In genomic region chr10:59242991-59243390, GRCh38 we compare ENCODE assay signal across 19 cellular contexts.
DNase-seq lines count a peak whose midpoint lies in the region; ATAC-seq, FAIRE-seq and TF ChIP-seq lines count a peak whose summit lies in the region.
"Had no signal": no experiment of that assay in that cellular context is flagged by ENCODE, and none has a peak within 500 bp of the region (broad histone marks: within the 10 kb centered on the region; RNA-seq: fewer than 3 reads in every experiment).

No MANE protein-coding gene starts in this region.

- DNase-seq in A673 (ENCODE audit: low spot score) (peak; percentile 24), GM12878 (ENCODE audit: low read depth, low spot score) (no peak), dorsolateral prefrontal cortex (no peak), NCI-H82 treated with DMSO at 0.1 percent for 48 hours (lab: John Stamatoyannopoulos, UW; ENCODE audit: unreplicated experiment) (no peak), kidney tubule cell (ENCODE audit: low spot score) (no peak)
- DNase-seq: 8988T; C1 segment of cervical spinal cord; Calu3; CD4-positive, alpha-beta memory T cell; COR-L47; DND-41; GOT3 had no signal

- no peak for TF ChIP-seq EP300 in GM12878 (IDR thresholded peaks at IDR 0.05; ENCODE audit: borderline replicate concordance in 1 of 2, control insufficient read depth in 1 of 2, low read depth in 2 of 2, low read length in 2 of 2)

- TF ChIP-seq CTCF in A673 (conservative IDR thresholded peaks at IDR 0.05; ENCODE audit: low read depth, low read length), result no peak
- TF ChIP-seq CTCF in GM12878 (IDR thresholded peaks at IDR 0.05 in 2 of 3, conservative IDR thresholded peaks at IDR 0.05 in 1 of 3; ENCODE audit: control insufficient read depth in 2 of 3, extremely low read depth in 1 of 3, insufficient read depth in 1 of 3, low read depth in 3 of 3, low read length in 3 of 3), result no peak
- no peak for TF ChIP-seq CTCF in dorsolateral prefrontal cortex (IDR thresholded peaks at IDR 0.05 in 54 of 56, conservative IDR thresholded peaks at IDR 0.05 in 2 of 56; ENCODE audit: low read depth in 1 of 56, partially characterized antibody in 56 of 56)

- H3K4me2 ChIP-seq in GM12878 (ENCODE audit: control insufficient read depth, insufficient read depth), result no peak overlapping the region
- H3K4me2 ChIP-seq: A549 had no signal

- no peak overlapping the region for H3K9ac ChIP-seq in GM12878 (ENCODE audit: control insufficient read depth, insufficient read depth, low read length)

- RAD21 ChIA-PET in GM12878 (lab: Charles Lee; ENCODE audit: unreplicated experiment), result no interaction called here

- no TSS peak for BruUV-seq in A673 (replicated peaks; lab: Mats Ljungman, UMichigan)
- no TSS peak for BruUV-seq in GM12878 (replicated peaks; lab: Mats Ljungman, UMichigan)

- POLR2A ChIA-PET in A673 (lab: Charles Lee; ENCODE audit: low non-redundant PET), result no interaction called here
- POLR2A ChIA-PET in GM12878 (lab: Charles Lee), result no interaction called here

- CTCF ChIA-PET in A673 (lab: Charles Lee), result no interaction called here
- CTCF ChIA-PET in GM12878 (lab: Yijun Ruan, JAX), result interaction anchor here (0.9 to 1.1 kb wide), 3 partner anchors 48 to 291 kb away, joined by 3 to 4 read pairs (median 3); no protein-coding TSS in a partner anchor

- H3K4me1 ChIP-seq in A673 (ENCODE audit: insufficient read depth, low read length, poor library complexity, severe bottlenecking) (peaks cover 29% of the 10 kb centered on the region), GM12878 (ENCODE audit: control insufficient read depth, insufficient read depth, low read length) (no peaks in the 10 kb centered on the region)
- H3K4me1 ChIP-seq: A549 had no signal

- ATAC-seq in GM12878 (no peak), GM19467 (IDR thresholded peaks at IDR 0.05; ENCODE audit: unreplicated experiment) (no peak)
- ATAC-seq: A549 had no signal

- in situ Hi-C loops in GM12878 (cut with MboI), result loop anchor here (5.0 kb wide), 1 partner anchor 291 kb away; no protein-coding TSS in a partner anchor

- no peaks in the 10 kb centered on the region for H3K9me3 ChIP-seq in A673 (ENCODE audit: low read depth, low read length, poor library complexity, severe bottlenecking)
- no peaks in the 10 kb centered on the region for H3K9me3 ChIP-seq in GM12878 (replicated peaks; ENCODE audit: control insufficient read depth, insufficient read depth, low read length)
- H3K9me3 ChIP-seq: A549, HAP-1 had no signal

- no peaks in the 10 kb centered on the region for H3K79me2 ChIP-seq in GM12878 (ENCODE audit: control insufficient read depth, insufficient read depth, low read length)

- H4K20me1 ChIP-seq in GM12878 (ENCODE audit: control insufficient read depth, insufficient read depth), result no peaks in the 10 kb centered on the region

- intact Hi-C loops in A673 (cut with micrococcal nuclease; ENCODE audit: unreplicated experiment) (loop anchor here (5.0 kb wide), 3 partner anchors 119 to 589 kb away; partner anchors contain the start of gene FAM13C), GM12878 (cut with micrococcal nuclease; ENCODE audit: unreplicated experiment) (loop anchor here (5.0 to 10.0 kb wide), 2 partner anchors 222 to 339 kb away; no protein-coding TSS in a partner anchor), dorsolateral prefrontal cortex (cut with DNase I) (loop anchor here (5.0 kb wide), 5 partner anchors 94 to 379 kb away; partner anchors contain the start of gene FAM13C (in 2 of the 2))

- WGBS in GM12878 (ENCODE audit: insufficient coverage, insufficient replicate concordance, low lambda C conversion rate, missing lambda C conversion rate), result 29% methylated on average over 3 of the region's 3 CpGs

- SMC1A ChIA-PET in GM12878 (lab: Charles Lee; ENCODE audit: uncharacterized antibody, unreplicated experiment), result interaction anchor here (1.0 kb wide), 1 partner anchor 48 kb away, joined by 3 read pairs; no protein-coding TSS in a partner anchor

- TF ChIP-seq RAD21 in GM12878 (IDR thresholded peaks at IDR 0.05; ENCODE audit: insufficient read depth, low read depth, low read length), result no peak

- peak; percentile 18 for FAIRE-seq in GM12878 (lab: Jason Lieb, UNC)
- FAIRE-seq: A549, G401.6, GM19239, H54 had no signal

- H2AFZ ChIP-seq in GM12878 (ENCODE audit: control insufficient read depth, low read depth, low read length), result no peak overlapping the region

- no peak for TF ChIP-seq POLR2A in GM12878 (IDR thresholded peaks at IDR 0.05; ENCODE audit: low read depth, low read length)

- H3K36me3 ChIP-seq in A673 (ENCODE audit: insufficient read depth, low read length, poor library complexity, severe bottlenecking) (peaks cover 4% of the 10 kb centered on the region), GM12878 (ENCODE audit: control insufficient read depth in 2 of 2, insufficient read depth in 2 of 2, low read length in 1 of 2) (no peaks in the 10 kb centered on the region)
- H3K36me3 ChIP-seq: HAP-1 had no signal

- no peak overlapping the region for H3K4me3 ChIP-seq in A673 (ENCODE audit: low read depth, low read length, poor library complexity, severe bottlenecking)
- H3K4me3 ChIP-seq in GM12878, result no peak overlapping the region
- H3K4me3 ChIP-seq in dorsolateral prefrontal cortex, result no peak overlapping the region
- H3K4me3 ChIP-seq: A549, HAP-1 had no signal

- no peaks in the 10 kb centered on the region for H3K27me3 ChIP-seq in A673 (replicated peaks; ENCODE audit: insufficient read depth, low read depth, low read length, poor library complexity)
- H3K27me3 ChIP-seq in GM12878 (replicated peaks in 1 of 2; ENCODE audit: control insufficient read depth in 2 of 2, insufficient read depth in 2 of 2, low read length in 1 of 2), result no peaks in the 10 kb centered on the region
- H3K27me3 ChIP-seq in dorsolateral prefrontal cortex, result no peaks in the 10 kb centered on the region

- H3K27ac ChIP-seq in A673 (ENCODE audit: low read depth, low read length, poor library complexity, severe bottlenecking) (no peak overlapping the region), GM12878 (ENCODE audit: control insufficient read depth, insufficient read depth) (no peak overlapping the region), dorsolateral prefrontal cortex (peak overlapping the region in 46 of 59 donors; percentile 1 to 84 (median 68)), temporal lobe (ENCODE audit: low read depth, low read length) (peak overlapping the region; percentile 31)
- H3K27ac ChIP-seq: A549 had no signal

TF ChIP-seq in GM12878, 131 proteins besides CTCF, POLR2A, EP300 and RAD21 (continues in another document):
- TF ChIP-seq MTA2 (IDR thresholded peaks at IDR 0.05; ENCODE audit: low read depth) (no peak), CHD1 (IDR thresholded peaks at IDR 0.05; ENCODE audit: low read depth, low read length) (no peak), ATF7 (IDR thresholded peaks at IDR 0.05; ENCODE audit: low read depth) (peak; percentile 52; the same call in 1 of the 2 replicates), ETV6 (conservative IDR thresholded peaks at IDR 0.05 in 1 of 2, IDR thresholded peaks at IDR 0.05 in 1 of 2; ENCODE audit: borderline replicate concordance in 1 of 2, low read depth in 1 of 2) (no peak), CREB1 (IDR thresholded peaks at IDR 0.05; ENCODE audit: low read depth) (no peak), SPI1 (IDR thresholded peaks at IDR 0.05; ENCODE audit: borderline replicate concordance, insufficient read depth, low read depth, low read length) (no peak)
- TF ChIP-seq, protein P1, sequence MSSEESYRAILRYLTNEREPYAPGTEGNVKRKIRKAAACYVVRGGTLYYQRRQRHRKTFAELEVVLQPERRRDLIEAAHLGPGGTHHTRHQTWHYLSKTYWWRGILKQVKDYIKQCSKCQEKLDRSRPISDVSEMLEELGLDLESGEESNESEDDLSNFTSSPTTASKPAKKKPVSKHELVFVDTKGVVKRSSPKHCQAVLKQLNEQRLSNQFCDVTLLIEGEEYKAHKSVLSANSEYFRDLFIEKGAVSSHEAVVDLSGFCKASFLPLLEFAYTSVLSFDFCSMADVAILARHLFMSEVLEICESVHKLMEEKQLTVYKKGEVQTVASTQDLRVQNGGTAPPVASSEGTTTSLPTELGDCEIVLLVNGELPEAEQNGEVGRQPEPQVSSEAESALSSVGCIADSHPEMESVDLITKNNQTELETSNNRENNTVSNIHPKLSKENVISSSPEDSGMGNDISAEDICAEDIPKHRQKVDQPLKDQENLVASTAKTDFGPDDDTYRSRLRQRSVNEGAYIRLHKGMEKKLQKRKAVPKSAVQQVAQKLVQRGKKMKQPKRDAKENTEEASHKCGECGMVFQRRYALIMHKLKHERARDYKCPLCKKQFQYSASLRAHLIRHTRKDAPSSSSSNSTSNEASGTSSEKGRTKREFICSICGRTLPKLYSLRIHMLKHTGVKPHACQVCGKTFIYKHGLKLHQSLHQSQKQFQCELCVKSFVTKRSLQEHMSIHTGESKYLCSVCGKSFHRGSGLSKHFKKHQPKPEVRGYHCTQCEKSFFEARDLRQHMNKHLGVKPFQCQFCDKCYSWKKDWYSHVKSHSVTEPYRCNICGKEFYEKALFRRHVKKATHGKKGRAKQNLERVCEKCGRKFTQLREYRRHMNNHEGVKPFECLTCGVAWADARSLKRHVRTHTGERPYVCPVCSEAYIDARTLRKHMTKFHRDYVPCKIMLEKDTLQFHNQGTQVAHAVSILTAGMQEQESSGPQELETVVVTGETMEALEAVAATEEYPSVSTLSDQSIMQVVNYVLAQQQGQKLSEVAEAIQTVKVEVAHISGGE (CRISPR knock-in tag; IDR thresholded peaks at IDR 0.05), result no peak

Comparison
In these comparisons a context has a peak if more than half of its experiments do, and no peak if none do; other contexts are left out.
1. H3K27ac ChIP-seq: peak in dorsolateral prefrontal cortex (46 of 59) and temporal lobe (single experiment); none in A673 (single experiment) and GM12878 (single experiment).